In genomic region chr3:184250167-184250828, GRCh38 we compare ENCODE assay signal across 1 cellular context.
TF ChIP-seq lines count a peak whose summit lies in the region.

No MANE protein-coding gene starts in this region.

TF ChIP-seq in K562, 482 proteins besides CTCF, POLR2A, EP300 and RAD21 (continues in another document):
- TF ChIP-seq TAF1 (IDR thresholded peaks at IDR 0.05; ENCODE audit: control insufficient read depth, extremely low read depth, insufficient read depth, low read length, severe bottlenecking): peak; percentile 40
- TF ChIP-seq OTX1 (CRISPR knock-in tag; IDR thresholded peaks at IDR 0.05): no peak
- no peak for TF ChIP-seq BRF1 (IDR thresholded peaks at IDR 0.05; ENCODE audit: borderline replicate concordance, extremely low read depth, insufficient read length)
- no peak for TF ChIP-seq ZNF79 (CRISPR knock-in tag; IDR thresholded peaks at IDR 0.05; ENCODE audit: low read depth)
- no peak for TF ChIP-seq POLR2H (tag; IDR thresholded peaks at IDR 0.05; ENCODE audit: low read depth)
- no peak for TF ChIP-seq ATF1 (CRISPR knock-in tag; IDR thresholded peaks at IDR 0.05)
- TF ChIP-seq ATF1 (tag; IDR thresholded peaks at IDR 0.05): no peak
- TF ChIP-seq ZBTB49 (CRISPR knock-in tag; IDR thresholded peaks at IDR 0.05; ENCODE audit: borderline replicate concordance): no peak
- TF ChIP-seq FOXA3 (CRISPR knock-in tag; conservative IDR thresholded peaks at IDR 0.05 in 1 of 2, IDR thresholded peaks at IDR 0.05 in 1 of 2): no peak
- TF ChIP-seq PBX2 (CRISPR knock-in tag; IDR thresholded peaks at IDR 0.05; ENCODE audit: low read depth): no peak
- no peak for TF ChIP-seq PBX2 (tag; conservative IDR thresholded peaks at IDR 0.05; ENCODE audit: low read depth)
- no peak for TF ChIP-seq SP1 (CRISPR knock-in tag; IDR thresholded peaks at IDR 0.05)
- TF ChIP-seq TEAD1 (CRISPR knock-in tag; IDR thresholded peaks at IDR 0.05): no peak
- TF ChIP-seq ZNF140 (CRISPR knock-in tag; IDR thresholded peaks at IDR 0.05): no peak
- TF ChIP-seq SREBF2 (CRISPR knock-in tag; IDR thresholded peaks at IDR 0.05): no peak
- TF ChIP-seq GABPB1 (CRISPR knock-in tag; IDR thresholded peaks at IDR 0.05): no peak
- TF ChIP-seq HDAC2 (IDR thresholded peaks at IDR 0.05): no peak
- TF ChIP-seq DMBX1 (CRISPR knock-in tag; IDR thresholded peaks at IDR 0.05; ENCODE audit: borderline replicate concordance): no peak
- TF ChIP-seq MNT (conservative IDR thresholded peaks at IDR 0.05): no peak
- TF ChIP-seq ZC3H11A (IDR thresholded peaks at IDR 0.05; ENCODE audit: low read depth, low read length): no peak
- TF ChIP-seq ZNF175 (CRISPR knock-in tag; IDR thresholded peaks at IDR 0.05; ENCODE audit: low read depth): no peak
- TF ChIP-seq THAP12 (CRISPR knock-in tag; IDR thresholded peaks at IDR 0.05): no peak
- no peak for TF ChIP-seq THAP7 (CRISPR knock-in tag; IDR thresholded peaks at IDR 0.05)
- no peak for TF ChIP-seq CGGBP1 (CRISPR knock-in tag; IDR thresholded peaks at IDR 0.05)
- TF ChIP-seq CREB5 (CRISPR knock-in tag; IDR thresholded peaks at IDR 0.05): no peak
- no peak for TF ChIP-seq ELK3 (CRISPR knock-in tag; IDR thresholded peaks at IDR 0.05)
- TF ChIP-seq DEAF1 (CRISPR knock-in tag; IDR thresholded peaks at IDR 0.05): peak; percentile 61
- TF ChIP-seq SMARCA4 (IDR thresholded peaks at IDR 0.05): no peak; the same call in 1 of the 2 replicates
- TF ChIP-seq FOXO4 (CRISPR knock-in tag; IDR thresholded peaks at IDR 0.05): no peak
- TF ChIP-seq PTBP1 (IDR thresholded peaks at IDR 0.05; ENCODE audit: low read depth, low read length): no peak
- TF ChIP-seq SRSF7 (optimal IDR thresholded peaks at IDR 0.05; ENCODE audit: low read depth, low read length): no peak
- no peak for TF ChIP-seq FOXJ2 (tag; IDR thresholded peaks at IDR 0.05)
- TF ChIP-seq HIVEP1 (CRISPR knock-in tag; IDR thresholded peaks at IDR 0.05): no peak
- TF ChIP-seq MAFK (IDR thresholded peaks at IDR 0.05; ENCODE audit: low read length): no peak
- TF ChIP-seq ZNF518B (CRISPR knock-in tag; IDR thresholded peaks at IDR 0.05): no peak
- no peak for TF ChIP-seq HMG20A (CRISPR knock-in tag; conservative IDR thresholded peaks at IDR 0.05)
- no peak for TF ChIP-seq CHD4 (IDR thresholded peaks at IDR 0.05; ENCODE audit: insufficient read depth, insufficient replicate concordance, low read depth, low read length, poor library complexity, severe bottlenecking)
- TF ChIP-seq NKRF (IDR thresholded peaks at IDR 0.05; ENCODE audit: borderline replicate concordance): no peak
- no peak for TF ChIP-seq MCM2 (IDR thresholded peaks at IDR 0.05; ENCODE audit: low read depth)
- no peak for TF ChIP-seq FUS (optimal IDR thresholded peaks at IDR 0.05; ENCODE audit: low read depth, low read length)
